ENCODE assay signal across 8 cellular contexts in genomic region chr6:5260111-5260620, GRCh38. TPM values are rescaled to one million over a fixed set of nuclear protein-coding genes. Genes with fewer than 3 reads are reported as not detected.
DNase-seq lines count a peak whose midpoint lies in the region; ATAC-seq lines count a peak whose summit lies in the region.

No MANE protein-coding gene starts in this region.

- peak overlapping the region; percentile 18 to 54 for H3K9ac ChIP-seq in duodenal mucosa (ENCODE audit: low read depth in 1 of 2, low read length in 2 of 2)

- H3K27me3 ChIP-seq in duodenal mucosa (ENCODE audit: control insufficient read depth in 1 of 2, insufficient read depth in 2 of 2, low read length in 2 of 2), result no peaks in the 10 kb centered on the region

- intact Hi-C loops in activated CD4-positive, alpha-beta T cell treated with anti-CD3 and anti-CD28 coated beads, Interleukin-2, amount 10 ng/mL, durations not matched to agents 24 days and 14 days (cut with micrococcal nuclease), result loop anchor here (1.0 to 5.0 kb wide), 5 partner anchors 20 to 483 kb away; partner anchors contain the start of gene CDYL

- no peaks in the 10 kb centered on the region for H3K9me3 Mint-ChIP-seq in activated CD4-positive, alpha-beta T cell treated with anti-CD3 and anti-CD28 coated beads, Interleukin-2, amount 10 ng/mL, durations not matched to agents 24 days and 14 days

- H3K4me3 Mint-ChIP-seq in activated CD4-positive, alpha-beta T cell treated with anti-CD3 and anti-CD28 coated beads, Interleukin-2, amount 10 ng/mL, durations not matched to agents 24 days and 14 days, result peak overlapping the region; percentile 89

- H3K27me3 Mint-ChIP-seq in activated CD4-positive, alpha-beta T cell treated with anti-CD3 and anti-CD28 coated beads, Interleukin-2, amount 10 ng/mL, durations not matched to agents 24 days and 14 days, result no peaks in the 10 kb centered on the region

- peak; percentile 69 for DNase-seq in AG08396 (ENCODE audit: low spot score)
- DNase-seq in NCI-H510A treated with DMSO at 0.1 percent for 48 hours (lab: John Stamatoyannopoulos, UW), result peak; percentile 50
- peak; percentile 93 for DNase-seq in activated CD4-positive, alpha-beta T cell treated with anti-CD3 and anti-CD28 coated beads, Interleukin-2, amount 10 ng/mL, durations not matched to agents 24 days and 14 days
- DNase-seq in stimulated activated CD8-positive, alpha-beta memory T cell treated with anti-CD3 and anti-CD28 coated beads, Interleukin-15, amount 100 ng/mL, for 4 hours (ENCODE audit: low read depth in 2 of 2), result peak; percentile 67 to 75

- H3K4me1 ChIP-seq in duodenal mucosa (ENCODE audit: control insufficient read depth in 1 of 2, insufficient read depth in 2 of 2, low read length in 2 of 2), result peaks cover 13% of the 10 kb centered on the region in 2 donors
- no peaks in the 10 kb centered on the region for H3K4me1 ChIP-seq in mesodermal cell (ENCODE audit: control insufficient read depth, insufficient read depth, low read length, poor library complexity, severe bottlenecking)

- H3K9me3 ChIP-seq in duodenal mucosa (ENCODE audit: control insufficient read depth in 1 of 2, low read length in 2 of 2) (no peaks in the 10 kb centered on the region), mesodermal cell (ENCODE audit: control insufficient read depth, low read length) (no peaks in the 10 kb centered on the region)

- ATAC-seq in GM18870 (IDR thresholded peaks at IDR 0.05; ENCODE audit: unreplicated experiment) (peak; percentile 64), HG03108 (IDR thresholded peaks at IDR 0.05; ENCODE audit: unreplicated experiment) (peak; percentile 57)

- peaks cover 15% of the 10 kb centered on the region for H3K36me3 Mint-ChIP-seq in activated CD4-positive, alpha-beta T cell treated with anti-CD3 and anti-CD28 coated beads, Interleukin-2, amount 10 ng/mL, durations not matched to agents 24 days and 14 days (ENCODE audit: low read depth)

- H3K4me3 ChIP-seq in duodenal mucosa (ENCODE audit: low read depth in 1 of 2, low read length in 2 of 2) (peak overlapping the region; percentile 91 to 98), mesodermal cell (ENCODE audit: extremely low read depth, insufficient read depth, low read length, poor library complexity, severe bottlenecking) (peak overlapping the region; percentile 75)

- 0% methylated on average over 11 to 14 of the region's 22 CpGs for WGBS in mesodermal cell (ENCODE audit: insufficient coverage in 2 of 2), 2 experiments

- peak overlapping the region; percentile 100 for H3K27ac Mint-ChIP-seq in activated CD4-positive, alpha-beta T cell treated with anti-CD3 and anti-CD28 coated beads, Interleukin-2, amount 10 ng/mL, durations not matched to agents 24 days and 14 days

- H3K27ac ChIP-seq in duodenal mucosa (ENCODE audit: low read depth, low read length) (no peak overlapping the region), mesodermal cell (ENCODE audit: low read depth, low read length, severe bottlenecking) (peak overlapping the region; percentile 98)

- no peaks in the 10 kb centered on the region for H3K36me3 ChIP-seq in duodenal mucosa (ENCODE audit: control insufficient read depth in 1 of 2, insufficient read depth in 2 of 2, low read length in 2 of 2)
- H3K36me3 ChIP-seq in mesodermal cell (ENCODE audit: control insufficient read depth, insufficient read depth, low read length), result peaks cover 17% of the 10 kb centered on the region

- H3K4me1 Mint-ChIP-seq in activated CD4-positive, alpha-beta T cell treated with anti-CD3 and anti-CD28 coated beads, Interleukin-2, amount 10 ng/mL, durations not matched to agents 24 days and 14 days, result peaks cover 34% of the 10 kb centered on the region

RNA-seq across cellular contexts. Expression of gene LYRM4, which starts 0.6 kb away (rescaled TPM):
- 49.4 and 50.3 TPM in 2 replicates for total RNA-seq in activated CD4-positive, alpha-beta T cell treated with anti-CD3 and anti-CD28 coated beads, Interleukin-2, amount 10 ng/mL, durations not matched to agents 24 days and 14 days
- polyA plus RNA-seq in mesodermal cell (2013, experiment 1 of 2), result 41.9 TPM
- 38.8 TPM for polyA plus RNA-seq in mesodermal cell (2013, experiment 2 of 2)

RNA-seq across cellular contexts. Expression of gene FARS2, which starts 1.1 kb away (rescaled TPM):
- 21.5 and 24.7 TPM in 2 replicates for total RNA-seq in activated CD4-positive, alpha-beta T cell treated with anti-CD3 and anti-CD28 coated beads, Interleukin-2, amount 10 ng/mL, durations not matched to agents 24 days and 14 days
- polyA plus RNA-seq in mesodermal cell (2013, experiment 1 of 2), result 10.0 TPM
- 9.0 TPM for polyA plus RNA-seq in mesodermal cell (2013, experiment 2 of 2)
